11 cellular contexts compared by ENCODE assay signal in genomic region chr7:18289801-18290200, GRCh38.
DNase-seq lines count a peak whose midpoint lies in the region; ATAC-seq, FAIRE-seq and TF ChIP-seq lines count a peak whose summit lies in the region.
"Had no signal": no experiment of that assay in that cellular context is flagged by ENCODE, and none has a peak within 500 bp of the region (broad histone marks: within the 10 kb centered on the region; RNA-seq: fewer than 3 reads in every experiment).

No MANE protein-coding gene starts in this region.

- H3K4me3 Mint-ChIP-seq in stimulated activated naive CD8-positive, alpha-beta T cell treated with anti-CD3 and anti-CD28 coated beads, Interleukin-15, Interleukin-2, amounts not matched to agents 100 ng/mL and 50 ng/mL, for 24 hours = peak overlapping the region; percentile 70
- no peak overlapping the region for H3K4me3 Mint-ChIP-seq in stimulated activated naive CD8-positive, alpha-beta T cell treated with anti-CD3 and anti-CD28 coated beads, Interleukin-15, amount 100 ng/mL, for 72 hours
- no peak overlapping the region for H3K4me3 Mint-ChIP-seq in type B pancreatic cell

- no peak overlapping the region for H3K27ac ChIP-seq in GM12878 (ENCODE audit: control insufficient read depth, insufficient read depth)

- no peaks in the 10 kb centered on the region for H3K9me3 Mint-ChIP-seq in stimulated activated naive CD8-positive, alpha-beta T cell treated with anti-CD3 and anti-CD28 coated beads, Interleukin-15, Interleukin-2, amounts not matched to agents 100 ng/mL and 50 ng/mL, for 24 hours
- no peaks in the 10 kb centered on the region for H3K9me3 Mint-ChIP-seq in stimulated activated naive CD8-positive, alpha-beta T cell treated with anti-CD3 and anti-CD28 coated beads, Interleukin-15, amount 100 ng/mL, for 72 hours
- no peaks in the 10 kb centered on the region for H3K9me3 Mint-ChIP-seq in type B pancreatic cell

- TF ChIP-seq CTCF in GM12878 (IDR thresholded peaks at IDR 0.05 in 2 of 3, conservative IDR thresholded peaks at IDR 0.05 in 1 of 3; ENCODE audit: control insufficient read depth in 2 of 3, extremely low read depth in 1 of 3, insufficient read depth in 1 of 3, low read depth in 3 of 3, low read length in 3 of 3) (no peak), type B pancreatic cell (conservative IDR thresholded peaks at IDR 0.05) (no peak)

- H3K4me2 ChIP-seq in GM12878 (ENCODE audit: control insufficient read depth, insufficient read depth) = no peak overlapping the region

- no peaks in the 10 kb centered on the region for H3K79me2 ChIP-seq in GM12878 (ENCODE audit: control insufficient read depth, insufficient read depth, low read length)

- no peak overlapping the region for H3K27ac Mint-ChIP-seq in stimulated activated naive CD8-positive, alpha-beta T cell treated with anti-CD3 and anti-CD28 coated beads, Interleukin-15, Interleukin-2, amounts not matched to agents 100 ng/mL and 50 ng/mL, for 24 hours
- no peak overlapping the region for H3K27ac Mint-ChIP-seq in stimulated activated naive CD8-positive, alpha-beta T cell treated with anti-CD3 and anti-CD28 coated beads, Interleukin-15, amount 100 ng/mL, for 72 hours
- H3K27ac Mint-ChIP-seq in type B pancreatic cell = no peak overlapping the region

- ATAC-seq in stimulated activated naive CD8-positive, alpha-beta T cell treated with anti-CD3 and anti-CD28 coated beads, Interleukin-15, amount 100 ng/mL, for 72 hours = no peak
- ATAC-seq in HG03097 (IDR thresholded peaks at IDR 0.05; ENCODE audit: low FRiP score, unreplicated experiment) (peak; percentile 6), GM12878 (peak; percentile 13)
- ATAC-seq: HCT116 had no signal

- no peak for DNase-seq in stimulated activated naive CD8-positive, alpha-beta T cell treated with anti-CD3 and anti-CD28 coated beads, Interleukin-15, amount 100 ng/mL, for 72 hours
- no peak for DNase-seq in GM12878 (ENCODE audit: low read depth, low spot score)
- DNase-seq in NCI-H128 (lab: John Stamatoyannopoulos, UW; ENCODE audit: unreplicated experiment) = no peak
- DNase-seq in iPS-NIHi11 (ENCODE audit: low spot score) = no peak
- no peak for DNase-seq in NCI-H2171 treated with DMSO at 0.1 percent for 48 hours (lab: John Stamatoyannopoulos, UW)
- no peak for DNase-seq in type B pancreatic cell (ENCODE audit: extremely low spot score, unreplicated experiment)
- DNase-seq: NCI-H146 had no signal

- H3K9me3 ChIP-seq in GM12878 (replicated peaks; ENCODE audit: control insufficient read depth, insufficient read depth, low read length) = no peaks in the 10 kb centered on the region

- in situ Hi-C loops in GM12878 (cut with MboI) = no loop called here

- TF ChIP-seq RAD21 in GM12878 (IDR thresholded peaks at IDR 0.05; ENCODE audit: insufficient read depth, low read depth, low read length) = no peak

- H3K27me3 ChIP-seq in GM12878 (replicated peaks in 1 of 2; ENCODE audit: control insufficient read depth in 2 of 2, insufficient read depth in 2 of 2, low read length in 1 of 2) = no peaks in the 10 kb centered on the region; a peak in 1 of 4 replicates

- CTCF ChIA-PET in GM12878 (lab: Yijun Ruan, JAX) = interaction anchor here (1.0 to 1.4 kb wide), 3 partner anchors 12 to 225 kb away, joined by 3 to 4 read pairs (median 4); no protein-coding TSS in a partner anchor

- no peaks in the 10 kb centered on the region for H3K36me3 Mint-ChIP-seq in stimulated activated naive CD8-positive, alpha-beta T cell treated with anti-CD3 and anti-CD28 coated beads, Interleukin-15, Interleukin-2, amounts not matched to agents 100 ng/mL and 50 ng/mL, for 24 hours (ENCODE audit: low read depth)
- no peaks in the 10 kb centered on the region for H3K36me3 Mint-ChIP-seq in type B pancreatic cell

- no peaks in the 10 kb centered on the region for H3K4me1 ChIP-seq in GM12878 (ENCODE audit: control insufficient read depth, insufficient read depth, low read length)

- POLR2A ChIA-PET in GM12878 (lab: Charles Lee) = no interaction called here

- RAD21 ChIA-PET in GM12878 (lab: Charles Lee; ENCODE audit: unreplicated experiment) = interaction anchor here (1.0 to 1.3 kb wide), 3 partner anchors 13 to 517 kb away, joined by 3 read pairs; no protein-coding TSS in a partner anchor

- peaks cover 18% of the 10 kb centered on the region for H3K27me3 Mint-ChIP-seq in stimulated activated naive CD8-positive, alpha-beta T cell treated with anti-CD3 and anti-CD28 coated beads, Interleukin-15, Interleukin-2, amounts not matched to agents 100 ng/mL and 50 ng/mL, for 24 hours
- peaks cover 49% of the 10 kb centered on the region for H3K27me3 Mint-ChIP-seq in stimulated activated naive CD8-positive, alpha-beta T cell treated with anti-CD3 and anti-CD28 coated beads, Interleukin-15, amount 100 ng/mL, for 72 hours
- H3K27me3 Mint-ChIP-seq in type B pancreatic cell = peaks cover 5% of the 10 kb centered on the region

- SMC1A ChIA-PET in GM12878 (lab: Charles Lee; ENCODE audit: uncharacterized antibody, unreplicated experiment) = interaction anchor here (1.0 to 2.3 kb wide), 6 partner anchors 9 to 246 kb away, joined by 3 to 15 read pairs (median 3); no protein-coding TSS in a partner anchor

- no peak for TF ChIP-seq EP300 in GM12878 (IDR thresholded peaks at IDR 0.05; ENCODE audit: borderline replicate concordance in 1 of 2, control insufficient read depth in 1 of 2, low read depth in 2 of 2, low read length in 2 of 2)

- intact Hi-C loops in GM12878 (cut with micrococcal nuclease; ENCODE audit: unreplicated experiment) = no loop called here

- H2AFZ ChIP-seq in GM12878 (ENCODE audit: control insufficient read depth, low read depth, low read length) = no peak overlapping the region

- 24% methylated on average over 4 of the region's 4 CpGs for WGBS in GM12878 (ENCODE audit: insufficient coverage, insufficient replicate concordance, low lambda C conversion rate, missing lambda C conversion rate)

- peaks cover 40% of the 10 kb centered on the region for H3K4me1 Mint-ChIP-seq in stimulated activated naive CD8-positive, alpha-beta T cell treated with anti-CD3 and anti-CD28 coated beads, Interleukin-15, Interleukin-2, amounts not matched to agents 100 ng/mL and 50 ng/mL, for 24 hours (ENCODE audit: low read depth)
- H3K4me1 Mint-ChIP-seq in stimulated activated naive CD8-positive, alpha-beta T cell treated with anti-CD3 and anti-CD28 coated beads, Interleukin-15, amount 100 ng/mL, for 72 hours = peaks cover 13% of the 10 kb centered on the region
- peaks cover 8% of the 10 kb centered on the region for H3K4me1 Mint-ChIP-seq in type B pancreatic cell (ENCODE audit: unreplicated experiment)

- no peak for FAIRE-seq in GM12878 (lab: Jason Lieb, UNC)
- FAIRE-seq: islet of Langerhans had no signal

- H3K4me3 ChIP-seq in GM12878 = no peak overlapping the region

- H3K9ac ChIP-seq in GM12878 (ENCODE audit: control insufficient read depth, insufficient read depth, low read length) = no peak overlapping the region

- H3K36me3 ChIP-seq in GM12878 (ENCODE audit: control insufficient read depth in 2 of 2, insufficient read depth in 2 of 2, low read length in 1 of 2) = no peaks in the 10 kb centered on the region

- no peaks in the 10 kb centered on the region for H4K20me1 ChIP-seq in GM12878 (ENCODE audit: control insufficient read depth, insufficient read depth)

- TF ChIP-seq POLR2A in GM12878 (IDR thresholded peaks at IDR 0.05; ENCODE audit: low read depth, low read length) = no peak

- BruUV-seq in GM12878 (replicated peaks; lab: Mats Ljungman, UMichigan) = no TSS peak

TF ChIP-seq in GM12878, 131 proteins besides CTCF, POLR2A, EP300 and RAD21:
- no peak for TF ChIP-seq SREBF2 (IDR thresholded peaks at IDR 0.05; ENCODE audit: low read length)
